ENCODE assay signal across 17 cellular contexts in the genomic region with DNA sequence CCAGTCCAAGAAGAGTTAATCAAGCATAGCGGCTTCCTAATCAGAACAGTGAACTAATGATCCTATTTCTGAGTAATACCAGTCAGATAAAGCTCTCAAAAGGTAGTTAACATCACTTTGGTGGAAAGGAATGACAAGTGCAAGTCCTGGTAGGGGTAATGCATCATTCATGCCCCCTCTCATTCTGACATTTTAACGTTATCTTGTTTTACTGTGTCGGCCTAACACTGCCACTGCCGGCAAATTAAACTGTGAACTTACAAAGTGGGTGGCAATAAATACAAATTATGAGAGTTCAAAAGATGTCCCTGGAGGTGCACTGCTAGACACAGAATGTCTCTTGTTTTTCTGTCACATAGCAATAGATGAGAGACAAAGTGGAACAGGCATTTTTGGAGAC.
DNase-seq lines count a peak whose midpoint lies in the region; ATAC-seq and TF ChIP-seq lines count a peak whose summit lies in the region.
"Had no signal": no experiment of that assay in that cellular context is flagged by ENCODE, and none has a peak within 500 bp of the region (broad histone marks: within the 10 kb centered on the region; RNA-seq: fewer than 3 reads in every experiment).

No MANE protein-coding gene starts in this region.

- intact Hi-C loops in left ventricle myocardium inferior (cut with micrococcal nuclease): no loop called here
- intact Hi-C loops in cardiac septum (cut with DNase I): no loop called here
- intact Hi-C loops in activated B cell treated with CpG ODN at 0.5 μM for 24 hours (cut with micrococcal nuclease): no loop called here

- H3K4me1 ChIP-seq in left ventricle myocardium inferior: peaks cover 29% of the 10 kb centered on the region
- H3K4me1 ChIP-seq: Caco-2 had no signal

- no peaks in the 10 kb centered on the region for H3K27me3 Mint-ChIP-seq in activated B cell treated with CpG ODN at 0.5 μM for 24 hours
- no peaks in the 10 kb centered on the region for H3K27me3 Mint-ChIP-seq in naive B cell
- H3K27me3 Mint-ChIP-seq in immature natural killer cell (ENCODE audit: low read depth in 3 of 3): peaks cover 2 to 5% (median 4%) of the 10 kb centered on the region in 3 donors

- H3K9me3 ChIP-seq in left ventricle myocardium inferior (replicated peaks): no peaks in the 10 kb centered on the region
- H3K9me3 ChIP-seq: Caco-2 had no signal

- H3K36me3 Mint-ChIP-seq in activated B cell treated with CpG ODN at 0.5 μM for 24 hours (ENCODE audit: low read depth): peaks cover 24% of the 10 kb centered on the region
- H3K36me3 Mint-ChIP-seq in naive B cell: no peaks in the 10 kb centered on the region
- no peaks in the 10 kb centered on the region for H3K36me3 Mint-ChIP-seq in immature natural killer cell

- ATAC-seq in activated B cell treated with CpG ODN at 0.5 μM for 24 hours (ENCODE audit: low read depth) (no peak), naive B cell (ENCODE audit: low read depth in 2 of 2) (no peak), GM19035 (IDR thresholded peaks at IDR 0.05; ENCODE audit: unreplicated experiment) (no peak)
- ATAC-seq: GM23338, Panc1 had no signal

- CTCF ChIA-PET in activated B cell treated with CpG ODN at 0.5 μM for 24 hours (lab: Charles Lee): no interaction called here

- H3K27ac ChIP-seq in left ventricle myocardium inferior (replicated peaks): peak overlapping the region; percentile 27

- TF ChIP-seq CTCF in left ventricle myocardium inferior (IDR thresholded peaks at IDR 0.05; ENCODE audit: borderline replicate concordance) (no peak), activated B cell treated with CpG ODN at 0.5 μM for 24 hours (IDR thresholded peaks at IDR 0.05) (no peak)

- DNase-seq in left ventricle myocardium inferior (no peak), cardiac septum (ENCODE audit: low spot score) (no peak), activated B cell treated with CpG ODN at 0.5 μM for 24 hours (no peak), naive B cell (no peak), DMS79 treated with DMSO at 0.1 percent for 48 hours (lab: John Stamatoyannopoulos, UW) (no peak), SHP77 (lab: John Stamatoyannopoulos, UW) (no peak), immature natural killer cell (no peak)
- DNase-seq: 8988T, Caco-2, NCI-H187 treated with DMSO at 0.1 percent for 48 hours, NCI-H2171, NCI-H446 treated with DMSO at 0.1 percent for 48 hours, NCI-H748 treated with DMSO at 0.1 percent for 48 hours, Right ventricle myocardium superior had no signal

- POLR2A ChIA-PET in activated B cell treated with CpG ODN at 0.5 μM for 24 hours (lab: Charles Lee): interaction anchor here (0.7 kb wide), 1 partner anchor 16 kb away, joined by 3 read pairs; no protein-coding TSS in a partner anchor

- peaks cover 2% of the 10 kb centered on the region for H3K9me3 Mint-ChIP-seq in activated B cell treated with CpG ODN at 0.5 μM for 24 hours
- H3K9me3 Mint-ChIP-seq in naive B cell: no peaks in the 10 kb centered on the region
- H3K9me3 Mint-ChIP-seq in immature natural killer cell: peaks cover 0 to 1% (median 0%) of the 10 kb centered on the region in 6 donors
- H3K9me3 Mint-ChIP-seq: GM23338 had no signal

- H3K4me1 Mint-ChIP-seq in activated B cell treated with CpG ODN at 0.5 μM for 24 hours (peaks cover 67% of the 10 kb centered on the region), naive B cell (peaks cover 47 to 72% (median 52%) of the 10 kb centered on the region in 3 donors), immature natural killer cell (no peaks in the 10 kb centered on the region)

- no peak overlapping the region for H3K4me3 ChIP-seq in left ventricle myocardium inferior
- H3K4me3 ChIP-seq: GM23338 had no signal

- H3K27ac Mint-ChIP-seq in activated B cell treated with CpG ODN at 0.5 μM for 24 hours (peak overlapping the region; percentile 27), naive B cell (peak overlapping the region in 4 of 6 donors; percentile 1 to 44 (median 7)), immature natural killer cell (no peak overlapping the region)
- H3K27ac Mint-ChIP-seq: GM23338 had no signal

- H3K36me3 ChIP-seq in left ventricle myocardium inferior: no peaks in the 10 kb centered on the region

- H3K4me3 Mint-ChIP-seq in activated B cell treated with CpG ODN at 0.5 μM for 24 hours (peak overlapping the region; percentile 16), naive B cell (peak overlapping the region in 1 of 8 donors; percentile 32), immature natural killer cell (no peak overlapping the region)
- H3K4me3 Mint-ChIP-seq: GM23338 had no signal

- H3K27me3 ChIP-seq in left ventricle myocardium inferior (ENCODE audit: low read depth): no peaks in the 10 kb centered on the region

Comparison
In these comparisons a context has a peak if more than half of its experiments do, and no peak if none do; other contexts are left out.
1. H3K27ac Mint-ChIP-seq: peak in activated B cell treated with CpG ODN at 0.5 μM for 24 hours (single experiment) and naive B cell (4 of 6); none in immature natural killer cell (0 of 6).